Comparison of ENCODE assay signal across 10 cellular contexts in the genomic region with DNA sequence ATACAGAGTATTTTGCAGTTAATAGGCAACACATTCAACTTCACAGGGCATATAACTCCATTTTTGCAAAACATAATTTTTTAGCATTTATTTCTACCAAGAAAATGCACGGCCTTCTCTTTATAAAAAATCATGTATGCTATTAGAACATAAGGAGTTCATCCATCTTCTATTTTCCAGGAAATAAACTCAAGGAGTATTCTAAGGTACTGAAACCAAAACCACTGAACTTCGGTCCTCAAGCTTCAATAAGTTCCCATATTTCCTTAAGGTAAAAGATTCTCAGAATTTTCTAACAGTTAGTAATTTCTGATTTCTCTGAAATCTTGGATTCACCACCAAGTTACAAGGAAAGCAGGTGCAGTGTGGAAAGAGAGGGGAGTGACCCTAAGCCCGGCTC.
"Had no signal": no experiment of that assay in that cellular context is flagged by ENCODE, and none has a peak within 500 bp of the region (broad histone marks: within the 10 kb centered on the region; RNA-seq: fewer than 3 reads in every experiment).

No MANE protein-coding gene starts in this region.

- H3K4me2 ChIP-seq: KMS-11 had no signal

- H3K4me1 ChIP-seq: HAP-1 had no signal

- H3K9me3 ChIP-seq: HAP-1 had no signal

- H3K4me1 Mint-ChIP-seq: IgD-negative memory B cell had no signal

- H3K27me3 Mint-ChIP-seq: IgD-negative memory B cell had no signal

- H3K9ac ChIP-seq: KMS-11 had no signal

- ATAC-seq: HCT116, HepG2 had no signal

- H3K36me3 ChIP-seq: HAP-1 had no signal

- H3K27ac ChIP-seq: HL-60, KMS-11 had no signal

- H3K9me3 Mint-ChIP-seq: HFFc6 had no signal

- H3K4me3 ChIP-seq: HAP-1 had no signal

- H3K4me3 Mint-ChIP-seq: HFFc6, IgD-negative memory B cell had no signal

- H3K27ac Mint-ChIP-seq: HFFc6, IgD-negative memory B cell had no signal

- DNase-seq: GOT3, H7, HFFc6, KBM-7 had no signal

- H3K36me3 Mint-ChIP-seq: IgD-negative memory B cell had no signal
